Comparison of ENCODE assay signal across 13 cellular contexts in the genomic region with DNA sequence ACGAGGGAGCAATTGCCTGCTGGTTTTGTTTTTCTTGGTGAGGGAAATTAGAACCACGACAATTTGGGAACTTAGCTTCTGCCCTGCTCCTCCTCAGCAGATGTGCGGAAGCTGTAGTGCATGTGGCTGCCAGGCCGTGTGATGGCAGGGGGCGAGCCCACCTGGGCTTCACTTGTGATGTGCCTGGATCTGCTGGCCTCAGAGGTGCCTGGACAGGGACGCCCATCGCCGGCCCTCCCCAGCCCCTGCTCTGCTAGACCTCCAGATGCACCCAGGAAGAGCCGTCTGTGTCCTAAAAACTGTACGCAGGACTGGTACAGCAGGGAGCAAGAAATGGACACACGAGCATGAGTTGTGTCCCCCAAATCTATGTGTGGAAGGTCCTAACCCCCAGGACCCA.
"Had no signal": no experiment of that assay in that cellular context is flagged by ENCODE, and none has a peak within 500 bp of the region (broad histone marks: within the 10 kb centered on the region; RNA-seq: fewer than 3 reads in every experiment).

No MANE protein-coding gene starts in this region.

- H3K9me3 ChIP-seq: breast epithelium, lower lobe of right lung, prostate gland, right lobe of liver, tibial artery had no signal

- H3K27ac ChIP-seq: breast epithelium, dorsolateral prefrontal cortex, lower lobe of right lung, prostate gland, right lobe of liver, tibial artery had no signal

- ATAC-seq: lower lobe of right lung; right lobe of liver; stimulated activated memory B cell treated with anti-CD40 and anti-IgM and Interleukin-4, amounts not matched to agents 10 μg/mL and 1 μg/mL and 100 μg/mL, for 72 hours had no signal

- DNase-seq: activated CD4-positive, alpha-beta T cell treated with anti-CD3 and anti-CD28 coated beads for 1 hour; activated CD4-positive, alpha-beta T cell treated with anti-CD3 and anti-CD28 coated beads, Interleukin-2, amount 50 U/mL, for 48 hours; activated CD8-positive, alpha-beta memory T cell treated with anti-CD3 and anti-CD28 coated beads, Interleukin-2, amount 50 U/mL, for 4 hours; aorta; dorsolateral prefrontal cortex; hippocampal formation; lower lobe of right lung; midbrain; tibial artery had no signal

- H3K4me3 ChIP-seq: breast epithelium, dorsolateral prefrontal cortex, lower lobe of right lung, prostate gland, right lobe of liver, tibial artery had no signal

- H3K36me3 ChIP-seq: breast epithelium, lower lobe of right lung, prostate gland, right lobe of liver, tibial artery had no signal

- H3K4me1 ChIP-seq: breast epithelium, lower lobe of right lung, prostate gland, right lobe of liver, tibial artery had no signal

- H3K27me3 ChIP-seq: right lobe of liver had no signal
